28 cellular contexts compared by ENCODE assay signal in genomic region chr18:27854631-27855030, GRCh38.
"Had no signal": no experiment of that assay in that cellular context is flagged by ENCODE, and none has a peak within 500 bp of the region (broad histone marks: within the 10 kb centered on the region; RNA-seq: fewer than 3 reads in every experiment).

No MANE protein-coding gene starts in this region.

- H3K36me3 ChIP-seq: adrenal gland, esophagus muscularis mucosa, gastrocnemius medialis, heart left ventricle had no signal

- H3K4me1 ChIP-seq: adrenal gland, body of pancreas, esophagus muscularis mucosa, gastrocnemius medialis had no signal

- H3K27ac ChIP-seq: adrenal gland, body of pancreas, esophagus muscularis mucosa, foreskin keratinocyte, gastrocnemius medialis, heart left ventricle had no signal

- H3K27me3 ChIP-seq: adrenal gland, body of pancreas, esophagus muscularis mucosa, foreskin keratinocyte, gastrocnemius medialis, heart left ventricle had no signal

- H3K4me3 ChIP-seq: adrenal gland, body of pancreas, esophagus muscularis mucosa, gastrocnemius medialis, heart left ventricle had no signal

- ATAC-seq: activated CD8-positive, alpha-beta memory T cell treated with anti-CD3 and anti-CD28 coated beads, Interleukin-2, amount 10 ng/mL, durations not matched to agents 7 days and 5 days; activated CD8-positive, alpha-beta T cell treated with anti-CD3 and anti-CD28 coated beads, Interleukin-2, amount 10 ng/mL, durations not matched to agents 7 days and 5 days; activated naive CD8-positive, alpha-beta T cell treated with anti-CD3 and anti-CD28 coated beads, Interleukin-2, amount 50 U/mL, for 24 hours; body of pancreas; effector memory CD8-positive, alpha-beta T cell; foreskin keratinocyte; gastrocnemius medialis; heart left ventricle had no signal

- DNase-seq: activated CD4-positive, alpha-beta memory T cell treated with anti-CD3 and anti-CD28 coated beads for 36 hours; activated CD4-positive, alpha-beta T cell treated with anti-CD3 and anti-CD28 coated beads for 36 hours; activated CD4-positive, CD25-positive, alpha-beta regulatory T cell; activated CD4-positive, CD25-positive, alpha-beta regulatory T cell treated with anti-CD3 and anti-CD28 coated beads, Interleukin-2, amount 50 U/mL, for 72 hours; activated CD8-positive, alpha-beta memory T cell treated with anti-CD3 and anti-CD28 coated beads, Interleukin-2, amount 10 ng/mL, durations not matched to agents 7 days and 5 days; activated CD8-positive, alpha-beta memory T cell treated with anti-CD3 and anti-CD28 coated beads, Interleukin-2, amount 50 U/mL, for 4 hours; activated CD8-positive, alpha-beta T cell treated with anti-CD3 and anti-CD28 coated beads, Interleukin-2, amount 10 ng/mL, durations not matched to agents 7 days and 5 days; activated effector memory CD4-positive, alpha-beta T cell treated with anti-CD3 and anti-CD28 coated beads, Interleukin-2, amount 50 U/mL, for 16 hours; activated naive CD4-positive, alpha-beta T cell treated with anti-CD3 and anti-CD28 coated beads for 36 hours; activated naive CD8-positive, alpha-beta T cell treated with anti-CD3 and anti-CD28 coated beads for 36 hours; activated naive CD8-positive, alpha-beta T cell treated with anti-CD3 and anti-CD28 coated beads, Interleukin-2, amount 50 U/mL, for 24 hours; activated T-cell treated with anti-CD3 and anti-CD28 coated beads, Interleukin-2, amount 50 U/mL, for 1 hour; activated T-cell treated with anti-CD3 and anti-CD28 coated beads, Interleukin-2, amount 50 U/mL, for 48 hours; adrenal gland; amygdala; aorta; body of pancreas; caudate nucleus; cortex of kidney; dermis blood vessel endothelial cell; effector CD4-positive, alpha-beta T cell; effector memory CD8-positive, alpha-beta T cell; erythroblast; foreskin keratinocyte; gastrocnemius medialis; glutamatergic neuron; heart left ventricle had no signal

- H3K9me3 ChIP-seq: body of pancreas, esophagus muscularis mucosa, gastrocnemius medialis had no signal
